Comparison of ENCODE assay signal across 10 cellular contexts in the genomic region with DNA sequence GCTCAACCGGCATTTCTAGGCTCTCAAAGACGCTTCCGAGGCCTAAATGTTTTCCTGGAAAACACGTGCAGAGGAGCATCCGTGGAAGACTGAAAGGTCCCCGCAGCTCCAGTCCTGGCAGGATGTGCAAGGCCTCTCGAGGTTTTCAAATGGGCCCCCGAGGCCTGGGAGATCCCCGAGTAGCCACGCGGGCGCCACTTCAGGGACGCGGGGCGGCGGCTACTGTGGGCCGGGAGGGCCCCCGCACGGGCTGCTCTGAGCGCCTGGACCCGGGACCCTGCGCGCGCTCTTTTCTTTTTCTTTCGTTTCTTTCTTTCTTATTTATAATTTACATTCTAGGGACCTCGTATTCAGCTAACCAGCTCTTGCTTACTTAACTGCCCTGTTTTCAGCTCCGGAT. TPM values are rescaled to one million over a fixed set of nuclear protein-coding genes. Genes with fewer than 3 reads are reported as not detected.
DNase-seq lines count a peak whose midpoint lies in the region; ATAC-seq, FAIRE-seq and TF ChIP-seq lines count a peak whose summit lies in the region.
"Had no signal": no experiment of that assay in that cellular context is flagged by ENCODE, and none has a peak within 500 bp of the region (broad histone marks: within the 10 kb centered on the region; RNA-seq: fewer than 3 reads in every experiment).

No MANE protein-coding gene starts in this region.

- ATAC-seq in activated CD8-positive, alpha-beta memory T cell treated with anti-CD3 and anti-CD28 coated beads, Interleukin-2, amount 10 ng/mL, durations not matched to agents 7 days and 5 days, result no peak
- ATAC-seq in GM18502 (IDR thresholded peaks at IDR 0.05; ENCODE audit: poor library complexity, unreplicated experiment), result no peak

- H3K27ac Mint-ChIP-seq in activated CD8-positive, alpha-beta memory T cell treated with anti-CD3 and anti-CD28 coated beads, Interleukin-2, amount 10 ng/mL, durations not matched to agents 7 days and 5 days, result peak overlapping the region; percentile 50
- peak overlapping the region; percentile 72 for H3K27ac Mint-ChIP-seq in astrocyte (ENCODE audit: unreplicated experiment)

- H3K4me2 ChIP-seq in astrocyte (ENCODE audit: low read length), result peak overlapping the region; percentile 90
- H3K4me2 ChIP-seq in keratinocyte (ENCODE audit: control insufficient read depth, extremely low read depth, insufficient read depth, low read depth, low read length), result peak overlapping the region; percentile 35

- peaks cover 7% of the 10 kb centered on the region for H3K27me3 ChIP-seq in astrocyte (ENCODE audit: insufficient read depth, low read length)
- H3K27me3 ChIP-seq in keratinocyte (ENCODE audit: control insufficient read depth, extremely low read depth, insufficient read depth, low read length), result peaks cover 4% of the 10 kb centered on the region
- peaks cover 56 to 75% of the 10 kb centered on the region in 2 donors for H3K27me3 ChIP-seq in stomach smooth muscle (ENCODE audit: control insufficient read depth in 1 of 2, insufficient read depth in 2 of 2, low read length in 2 of 2)

- H3K4me1 ChIP-seq in astrocyte (ENCODE audit: insufficient read depth, low read length) (peaks cover 15% of the 10 kb centered on the region), keratinocyte (ENCODE audit: control insufficient read depth, extremely low read depth, insufficient read depth, low read length) (peaks cover 32% of the 10 kb centered on the region), stomach smooth muscle (ENCODE audit: control insufficient read depth, insufficient read depth, low read length) (peaks cover 24% of the 10 kb centered on the region)

- H3K4me3 ChIP-seq in astrocyte (ENCODE audit: insufficient read depth, low read depth, low read length) (peak overlapping the region; percentile 65), keratinocyte (ENCODE audit: control insufficient read depth in 2 of 3, extremely low read depth in 1 of 3, insufficient read depth in 2 of 3, low read depth in 1 of 3, low read length in 3 of 3) (peak overlapping the region in 2 of 3 experiments; percentile 3 to 19), stomach smooth muscle (ENCODE audit: low read length in 2 of 2) (peak overlapping the region; percentile 29 to 48)

- peaks cover 4% of the 10 kb centered on the region for H3K4me1 Mint-ChIP-seq in activated CD8-positive, alpha-beta memory T cell treated with anti-CD3 and anti-CD28 coated beads, Interleukin-2, amount 10 ng/mL, durations not matched to agents 7 days and 5 days
- peaks cover 21% of the 10 kb centered on the region for H3K4me1 Mint-ChIP-seq in astrocyte (ENCODE audit: low read depth, unreplicated experiment)

- H3K27ac ChIP-seq in astrocyte (ENCODE audit: low read depth, low read length) (peak overlapping the region; percentile 38), keratinocyte (ENCODE audit: control insufficient read depth, insufficient read depth, low read length) (no peak overlapping the region), stomach smooth muscle (ENCODE audit: low read length) (no peak overlapping the region)

- no peaks in the 10 kb centered on the region for H3K9me3 ChIP-seq in astrocyte (ENCODE audit: insufficient read depth, low read depth, low read length)
- no peaks in the 10 kb centered on the region for H3K9me3 ChIP-seq in keratinocyte (ENCODE audit: control insufficient read depth, low read depth, low read length)
- H3K9me3 ChIP-seq in stomach smooth muscle (ENCODE audit: control insufficient read depth in 2 of 2, low read length in 2 of 2), result no peaks in the 10 kb centered on the region

- H3K27me3 Mint-ChIP-seq in activated CD8-positive, alpha-beta memory T cell treated with anti-CD3 and anti-CD28 coated beads, Interleukin-2, amount 10 ng/mL, durations not matched to agents 7 days and 5 days, result peaks cover 54% of the 10 kb centered on the region
- H3K27me3 Mint-ChIP-seq in astrocyte (ENCODE audit: low read depth, unreplicated experiment), result peaks cover 16% of the 10 kb centered on the region

- peaks cover 4% of the 10 kb centered on the region for H3K36me3 Mint-ChIP-seq in activated CD8-positive, alpha-beta memory T cell treated with anti-CD3 and anti-CD28 coated beads, Interleukin-2, amount 10 ng/mL, durations not matched to agents 7 days and 5 days
- peaks cover 2% of the 10 kb centered on the region for H3K36me3 Mint-ChIP-seq in astrocyte (ENCODE audit: low read depth, unreplicated experiment)

- no peak overlapping the region for H3K4me3 Mint-ChIP-seq in activated CD8-positive, alpha-beta memory T cell treated with anti-CD3 and anti-CD28 coated beads, Interleukin-2, amount 10 ng/mL, durations not matched to agents 7 days and 5 days
- H3K4me3 Mint-ChIP-seq in astrocyte (ENCODE audit: unreplicated experiment), result peak overlapping the region; percentile 89

- CTCF ChIA-PET in activated CD8-positive, alpha-beta memory T cell treated with anti-CD3 and anti-CD28 coated beads, Interleukin-2, amount 10 ng/mL, durations not matched to agents 7 days and 5 days (lab: Charles Lee), result no interaction called here

- no peak for DNase-seq in activated CD8-positive, alpha-beta memory T cell treated with anti-CD3 and anti-CD28 coated beads, Interleukin-2, amount 10 ng/mL, durations not matched to agents 7 days and 5 days
- no peak for DNase-seq in activated CD8-positive, alpha-beta memory T cell treated with anti-CD3 and anti-CD28 coated beads, Interleukin-2, amount 50 U/mL, for 48 hours
- DNase-seq in astrocyte (ENCODE audit: low read depth) (no peak), keratinocyte (ENCODE audit: low read depth, low spot score) (no peak), GM19240 (ENCODE audit: insufficient read length, low spot score) (no peak), NCI-H2171 (lab: John Stamatoyannopoulos, UW) (no peak)
- DNase-seq: erythroblast, NCI-H1417 had no signal

- H2AFZ ChIP-seq in astrocyte (ENCODE audit: low read depth, low read length) (peak overlapping the region; percentile 35), keratinocyte (ENCODE audit: control insufficient read depth, low read length) (no peak overlapping the region)

- no peaks in the 10 kb centered on the region for H3K9me1 ChIP-seq in keratinocyte (ENCODE audit: control insufficient read depth, extremely low read depth, insufficient read depth, low read length)

- H3K79me2 ChIP-seq in astrocyte (ENCODE audit: insufficient read depth, low read length) (peaks cover 15% of the 10 kb centered on the region), keratinocyte (ENCODE audit: control insufficient read depth, insufficient read depth, low read length) (peaks cover 5% of the 10 kb centered on the region)

- peak overlapping the region; percentile 79 for H3K9ac ChIP-seq in astrocyte (ENCODE audit: low read length)
- no peak overlapping the region for H3K9ac ChIP-seq in keratinocyte (ENCODE audit: control insufficient read depth, extremely low read depth, insufficient read depth, low read length)
- H3K9ac ChIP-seq in stomach smooth muscle (ENCODE audit: low read length in 2 of 2), result no peak overlapping the region

- H4K20me1 ChIP-seq in astrocyte (ENCODE audit: insufficient read depth, low read length) (no peaks in the 10 kb centered on the region), keratinocyte (ENCODE audit: control insufficient read depth, extremely low read depth, insufficient read depth, low read length) (no peaks in the 10 kb centered on the region)

- dilution Hi-C loops in keratinocyte (cut with MboI; ENCODE audit: extremely low pct_ligation_motif_present, low sequenced_read_pairs), result no loop called here

- no peaks in the 10 kb centered on the region for H3K36me3 ChIP-seq in astrocyte (ENCODE audit: insufficient read depth, low read length)
- H3K36me3 ChIP-seq in keratinocyte (ENCODE audit: control insufficient read depth in 2 of 2, extremely low read depth in 1 of 2, insufficient read depth in 2 of 2, low read length in 2 of 2), result no peaks in the 10 kb centered on the region
- no peaks in the 10 kb centered on the region for H3K36me3 ChIP-seq in stomach smooth muscle (ENCODE audit: control insufficient read depth in 2 of 2, insufficient read depth in 2 of 2, low read length in 2 of 2)

- TF ChIP-seq CTCF in astrocyte (IDR thresholded peaks at IDR 0.05; ENCODE audit: insufficient read depth, low read depth, low read length) (no peak), keratinocyte (optimal IDR thresholded peaks at IDR 0.05 in 1 of 3, IDR thresholded peaks at IDR 0.05 in 1 of 3, conservative IDR thresholded peaks at IDR 0.05 in 1 of 3; ENCODE audit: extremely low read depth in 1 of 3, insufficient read depth in 2 of 3, low read length in 3 of 3) (no peak)

- H3K9me3 Mint-ChIP-seq in activated CD8-positive, alpha-beta memory T cell treated with anti-CD3 and anti-CD28 coated beads, Interleukin-2, amount 10 ng/mL, durations not matched to agents 7 days and 5 days (ENCODE audit: low read depth), result no peaks in the 10 kb centered on the region
- H3K9me3 Mint-ChIP-seq in astrocyte (ENCODE audit: unreplicated experiment), result peaks cover 3% of the 10 kb centered on the region

- no peak for FAIRE-seq in astrocyte (lab: Jason Lieb, UNC)
- FAIRE-seq in keratinocyte (lab: Jason Lieb, UNC), result no peak

RNA-seq across cellular contexts. Expression of gene IRX2, which starts 4.3 kb away (rescaled TPM):
- not detected for total RNA-seq in activated CD8-positive, alpha-beta memory T cell treated with anti-CD3 and anti-CD28 coated beads, Interleukin-2, amount 10 ng/mL, durations not matched to agents 7 days and 5 days
- total RNA-seq in astrocyte, result 6.7 and 7.0 TPM in 2 replicates
- polyA plus RNA-seq in keratinocyte, result 13.8 to 27.1 TPM (median 23.7 TPM) in 3 replicates
- 13.7 TPM for polyA plus RNA-seq in keratinocyte (2011; ENCODE audit: low read depth)
- 11.5 and 13.5 TPM in 2 replicates for polyA plus RNA-seq in keratinocyte (2011; cell fraction: cytosol; rRNA removed)
- 32.7 and 36.3 TPM in 2 replicates for polyA plus RNA-seq in keratinocyte (2011; cell fraction: nucleus; rRNA removed)
- polyA plus RNA-seq in keratinocyte (2012; ENCODE audit: low replicate concordance), result 18.6 and 19.4 TPM in 2 replicates
- polyA minus RNA-seq in keratinocyte, result 3.7 to 10.1 TPM (median 4.5 TPM) in 3 replicates
- 20.5 TPM for polyA minus RNA-seq in keratinocyte (2011; cell fraction: cytosol; rRNA and poly(A)+ RNA removed)
- 15.2 and 17.0 TPM in 2 replicates for polyA minus RNA-seq in keratinocyte (2011; cell fraction: nucleus; rRNA and poly(A)+ RNA removed)

Comparison
In these comparisons a context has a peak if more than half of its experiments do, and no peak if none do; other contexts are left out.
1. H3K4me3 ChIP-seq: peak in every context shown above with its lines; median percentile 65 in astrocyte; 38 in stomach smooth muscle; 11 in keratinocyte.